Comparison of ENCODE assay signal across 12 cellular contexts in the genomic region with DNA sequence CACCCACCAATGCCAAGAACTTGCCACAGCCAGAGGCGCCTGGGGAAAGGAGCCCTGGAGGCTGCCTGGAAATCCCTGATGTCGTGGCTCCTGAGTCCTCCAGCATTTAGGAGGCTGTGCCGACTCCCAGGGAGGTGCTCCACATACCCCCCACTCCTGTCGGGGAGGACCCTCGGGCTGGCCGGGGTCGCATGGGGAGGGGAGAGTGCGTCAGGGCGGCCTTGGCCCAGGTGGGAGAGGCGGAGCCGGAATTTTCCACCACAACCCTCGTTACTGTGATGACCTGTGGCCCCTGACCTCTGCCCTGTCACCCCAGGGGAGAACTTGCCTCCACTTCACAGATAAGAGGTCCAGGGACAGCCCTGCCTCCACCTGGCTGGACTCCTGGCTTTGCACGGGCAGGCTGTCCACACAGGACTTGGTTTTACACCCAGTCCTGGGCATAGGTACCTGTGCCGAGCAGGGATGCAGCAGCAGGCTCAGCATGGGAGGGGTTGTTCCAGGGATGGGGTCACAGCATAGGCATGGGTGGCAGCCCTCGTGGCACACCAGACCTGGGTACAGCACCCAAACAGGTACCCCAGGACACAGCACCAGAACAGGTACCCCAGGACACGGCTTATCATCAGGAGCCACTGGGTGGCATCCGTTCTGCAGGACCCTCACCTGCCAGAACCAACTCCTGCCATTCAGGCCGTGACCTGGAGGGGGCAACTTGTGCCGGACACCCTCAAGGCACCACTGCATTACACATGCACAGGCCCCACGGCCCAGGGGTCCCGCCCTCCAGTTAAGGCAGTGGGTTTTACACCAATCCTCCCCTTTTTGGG. TPM values are rescaled to one million over a fixed set of nuclear protein-coding genes. Genes with fewer than 3 reads are reported as not detected.
A peak's percentile ranks its signal among the peaks of the same experiment; 100 is the strongest.
DNase-seq lines count a peak whose midpoint lies in the region; ATAC-seq and TF ChIP-seq lines count a peak whose summit lies in the region.
"Had no signal": no experiment of that assay in that cellular context is flagged by ENCODE, and none has a peak within 500 bp of the region (broad histone marks: within the 10 kb centered on the region; RNA-seq: fewer than 3 reads in every experiment).

No MANE protein-coding gene starts in this region.

- H3K79me2 ChIP-seq in OCI-LY1 (ENCODE audit: insufficient read depth, low read length) = no peaks in the 10 kb centered on the region

- H3F3A ChIP-seq in OCI-LY1 (ENCODE audit: insufficient read depth, low read length) = no peaks in the 10 kb centered on the region

- no peak overlapping the region for H3K4me3 ChIP-seq in OCI-LY1 (ENCODE audit: low read depth, low read length, poor library complexity, severe bottlenecking)
- no peak overlapping the region for H3K4me3 ChIP-seq in psoas muscle
- H3K4me3 ChIP-seq: mucosa of descending colon, right atrium auricular region, thoracic aorta had no signal

- DNase-seq in NCI-H748 (lab: John Stamatoyannopoulos, UW; ENCODE audit: unreplicated experiment) (peak; percentile 9), NCI-H748 treated with DMSO at 0.1 percent for 48 hours (lab: John Stamatoyannopoulos, UW) (no peak), psoas muscle (no peak), retina (no peak), amygdala (lab: John Stamatoyannopoulos, UW) (no peak)
- no peak for DNase-seq in stimulated activated CD4-positive, alpha-beta T cell treated with anti-CD3 and anti-CD28 coated beads, Interleukin-2, amount 100 ng/mL, for 24 hours
- DNase-seq: NCI-H1436 treated with DMSO at 0.1 percent for 48 hours had no signal

- H3K36me3 ChIP-seq in OCI-LY1 (ENCODE audit: insufficient read depth, low read length) (no peaks in the 10 kb centered on the region), psoas muscle (ENCODE audit: insufficient read depth in 1 of 2, low read depth in 1 of 2) (no peaks in the 10 kb centered on the region)
- H3K36me3 ChIP-seq: right atrium auricular region, thoracic aorta had no signal

- 80 to 81% (median 80%) methylated on average over 21 of the region's 21 CpGs for WGBS in psoas muscle, 3 donors

- no peaks in the 10 kb centered on the region for H3K9me2 ChIP-seq in OCI-LY1 (ENCODE audit: low read depth, low read length)

- no peak overlapping the region for H2AFZ ChIP-seq in OCI-LY1 (ENCODE audit: low read length)

- H4K20me1 ChIP-seq in OCI-LY1 (ENCODE audit: insufficient read depth, low read length) = no peaks in the 10 kb centered on the region

- intact Hi-C loops in psoas muscle (cut with DNase I) = loop anchor here in 1 of 2 donors (10.0 kb wide), 2 partner anchors 228 to 878 kb away; a partner anchor contains a TSS

- peaks cover 6% of the 10 kb centered on the region; the same call in 1 of the 2 replicates for H3K9me3 ChIP-seq in OCI-LY1 (ENCODE audit: low read length)
- H3K9me3 ChIP-seq in psoas muscle = no peaks in the 10 kb centered on the region
- H3K9me3 ChIP-seq: right atrium auricular region, thoracic aorta had no signal

- H3K27me3 ChIP-seq in OCI-LY1 (ENCODE audit: insufficient read depth, low read length) = peaks cover 8% of the 10 kb centered on the region; the same call in 1 of the 2 replicates
- peaks cover 0 to 4% (median 0%) of the 10 kb centered on the region in 3 donors for H3K27me3 ChIP-seq in psoas muscle (ENCODE audit: insufficient read depth in 3 of 3, low read length in 2 of 3)
- H3K27me3 ChIP-seq: right atrium auricular region had no signal

- no peak overlapping the region for H3K9ac ChIP-seq in OCI-LY1 (ENCODE audit: low read length)

- TF ChIP-seq CTCF in OCI-LY1 (IDR thresholded peaks at IDR 0.05; ENCODE audit: low read length) (peak; percentile 62), psoas muscle (IDR thresholded peaks at IDR 0.05) (peak; percentile 4)

- H3K27ac ChIP-seq in OCI-LY1 (ENCODE audit: low read depth, low read length, poor library complexity, severe bottlenecking) (no peak overlapping the region), psoas muscle (no peak overlapping the region)
- H3K27ac ChIP-seq: right atrium auricular region, thoracic aorta had no signal

- ATAC-seq in esophagus mucosa (peak; percentile 30), psoas muscle (no peak)

- H3K4me1 ChIP-seq in OCI-LY1 (ENCODE audit: insufficient read depth, low read length, severe bottlenecking) = no peaks in the 10 kb centered on the region
- H3K4me1 ChIP-seq in psoas muscle = no peaks in the 10 kb centered on the region
- H3K4me1 ChIP-seq: right atrium auricular region had no signal

- H3K4me2 ChIP-seq in OCI-LY1 (ENCODE audit: low read length) = no peak overlapping the region

RNA-seq across cellular contexts. Expression of a gene that starts 12.3 kb away (rescaled TPM):
- total RNA-seq in esophagus mucosa (not detected), psoas muscle (under 1 TPM in 1 of 4 donors, not detected in 3; 0.30 TPM)
- 1 to 10 TPM in 1 of 3 donors, under 1 TPM in 1, not detected in 1; 0.11 to 1.3 TPM for polyA plus RNA-seq in psoas muscle
- total RNA-seq: right atrium auricular region, thoracic aorta had no signal

RNA-seq across cellular contexts. Expression of a gene that starts 36.3 kb away (rescaled TPM):
- 0.12 TPM for total RNA-seq in esophagus mucosa
- 1 to 10 TPM in 1 of 4 donors, under 1 TPM in 1, not detected in 2; 0.18 to 1.2 TPM for total RNA-seq in psoas muscle
- polyA plus RNA-seq in psoas muscle = under 1 TPM; 0.01 to 0.12 (median 0.10) TPM

RNA-seq across cellular contexts. Expression of a gene that starts 39.6 kb away (rescaled TPM):
- total RNA-seq in esophagus mucosa = 148 TPM
- total RNA-seq in psoas muscle = not detected
- polyA plus RNA-seq in psoas muscle = not detected
- total RNA-seq: thoracic aorta had no signal

RNA-seq across cellular contexts. Expression of a gene that starts 49.8 kb away (rescaled TPM):
- 0.12 TPM for total RNA-seq in esophagus mucosa
- total RNA-seq in psoas muscle = not detected
- under 1 TPM in 1 of 3 donors, not detected in 2; 0.01 TPM for polyA plus RNA-seq in psoas muscle
- total RNA-seq: right atrium auricular region, thoracic aorta had no signal

Comparison
In these comparisons a context has a peak if more than half of its experiments do, and no peak if none do; other contexts are left out.
1. RNA of a gene that starts 39.6 kb away (total RNA-seq): 148 TPM in esophagus mucosa (single experiment); not detected in psoas muscle; every median in the first group is over 100 times any median in the second.